In the genomic region with DNA sequence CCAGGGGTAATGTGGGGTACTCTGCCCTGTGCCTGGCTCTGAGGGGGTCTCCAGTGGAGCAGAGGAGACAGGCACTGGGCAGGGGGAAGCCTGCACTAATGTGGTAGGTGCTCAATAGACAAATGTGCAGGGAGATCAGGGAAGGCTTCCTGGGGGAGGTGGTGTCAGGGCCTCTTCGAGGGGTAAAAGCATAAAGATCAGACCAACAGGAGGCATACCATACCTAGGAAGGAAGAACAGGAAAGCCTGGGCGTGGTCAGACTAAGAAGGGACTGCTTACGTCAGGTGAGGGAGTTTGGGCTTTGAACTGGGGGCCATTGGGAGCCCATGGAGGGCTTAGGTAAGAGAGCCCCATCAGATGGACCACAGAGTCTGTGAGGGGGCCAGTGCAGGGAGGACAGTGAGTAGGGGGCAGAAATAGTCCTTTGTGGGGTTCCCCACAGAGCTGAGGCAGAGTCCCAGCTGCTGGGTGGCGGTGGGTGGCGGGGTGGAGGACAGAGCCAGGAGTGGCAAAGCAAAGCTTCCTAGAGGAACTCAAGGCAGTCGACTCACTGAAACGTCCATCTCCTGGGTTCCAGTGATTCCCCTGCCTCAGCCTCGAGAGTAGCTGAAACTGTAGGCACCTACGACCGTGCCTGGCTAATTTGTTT, we compare ENCODE assay signal across 18 cellular contexts. TPM values are rescaled to one million over a fixed set of nuclear protein-coding genes. Genes with fewer than 3 reads are reported as not detected.
A peak's percentile ranks its signal among the peaks of the same experiment; 100 is the strongest.
DNase-seq lines count a peak whose midpoint lies in the region; ATAC-seq and TF ChIP-seq lines count a peak whose summit lies in the region.
"Had no signal": no experiment of that assay in that cellular context is flagged by ENCODE, and none has a peak within 500 bp of the region (broad histone marks: within the 10 kb centered on the region; RNA-seq: fewer than 3 reads in every experiment).

No MANE protein-coding gene starts in this region.

- H3K23ac ChIP-seq in IMR-90 (ENCODE audit: low read depth, low read length) (no peak overlapping the region), mesendoderm (ENCODE audit: low read length) (no peak overlapping the region)

- no peak overlapping the region for H3K14ac ChIP-seq in IMR-90 (replicated peaks; ENCODE audit: low read depth, low read length)

- H3K4ac ChIP-seq in IMR-90 (ENCODE audit: low read depth, low read length), result no peak overlapping the region
- H3K4ac ChIP-seq in mesendoderm (ENCODE audit: low read depth, low read length), result no peak overlapping the region

- POLR2A ChIA-PET in MCF 10A (lab: Yijun Ruan, JAX), result interaction anchor here (0.7 kb wide), 1 partner anchor 17 kb away, joined by 4 read pairs; no protein-coding TSS in a partner anchor
- POLR2A ChIA-PET in IMR-90 (lab: Charles Lee; ENCODE audit: unreplicated experiment), result no interaction called here
- POLR2A ChIA-PET in activated naive CD8-positive, alpha-beta T cell treated with anti-CD3 and anti-CD28 coated beads, Interleukin-2, amount 10 ng/mL, durations not matched to agents 7 days and 5 days (lab: Charles Lee), result no interaction called here

- H2BK5ac ChIP-seq in IMR-90 (ENCODE audit: low read depth, low read length, poor library complexity, severe bottlenecking), result no peak overlapping the region
- no peak overlapping the region for H2BK5ac ChIP-seq in mesendoderm (ENCODE audit: low read length)

- WGBS in IMR-90 (ENCODE audit: extremely low coverage in 2 of 2, insufficient read length in 1 of 2), 2 experiments, result 90% methylated on average over 2 of the region's 10 CpGs; no CpG with 5 or more reads in 1 of the 2 experiments
- WGBS in mesendoderm (ENCODE audit: extremely low coverage, insufficient coverage, low lambda C conversion rate), result no CpG with 5 or more reads among the region's 10 CpGs

- dilution Hi-C loops in IMR-90 (cut with HindIII; ENCODE audit: low sequenced_read_pairs, unreplicated experiment), result no loop called here

- H3K56ac ChIP-seq in IMR-90 (ENCODE audit: extremely low read depth, insufficient read depth, low read length) (no peak overlapping the region), mesendoderm (ENCODE audit: low read length) (no peak overlapping the region)

- no peaks in the 10 kb centered on the region for H3K9me3 ChIP-seq in breast epithelium
- no peaks in the 10 kb centered on the region for H3K9me3 ChIP-seq in IMR-90 (ENCODE audit: control insufficient read depth, insufficient read depth, low read length)
- H3K9me3 ChIP-seq: BE2C had no signal

- H3K79me1 ChIP-seq in IMR-90 (ENCODE audit: low read depth in 1 of 2, low read length in 2 of 2), result no peaks in the 10 kb centered on the region
- no peaks in the 10 kb centered on the region for H3K79me1 ChIP-seq in mesendoderm (ENCODE audit: low read length)

- H4K5ac ChIP-seq in IMR-90 (ENCODE audit: low read depth, low read length) (no peak overlapping the region), mesendoderm (ENCODE audit: low read length) (no peak overlapping the region)

- H3K27ac ChIP-seq in breast epithelium, result no peak overlapping the region
- no peak overlapping the region for H3K27ac ChIP-seq in IMR-90 (ENCODE audit: insufficient read depth, low read length)
- H3K27ac ChIP-seq in mesendoderm (ENCODE audit: low read depth, low read length), result no peak overlapping the region

- H3K9me3 Mint-ChIP-seq in MCF 10A (ENCODE audit: unreplicated experiment) (no peaks in the 10 kb centered on the region), type B pancreatic cell (no peaks in the 10 kb centered on the region)
- no peaks in the 10 kb centered on the region for H3K9me3 Mint-ChIP-seq in activated naive CD8-positive, alpha-beta T cell treated with anti-CD3 and anti-CD28 coated beads, Interleukin-2, amount 10 ng/mL, durations not matched to agents 7 days and 5 days
- H3K9me3 Mint-ChIP-seq: naive thymus-derived CD8-positive, alpha-beta T cell had no signal

- H3K27ac Mint-ChIP-seq in MCF 10A (ENCODE audit: low read depth, unreplicated experiment), result peak overlapping the region; percentile 67
- H3K27ac Mint-ChIP-seq in activated naive CD8-positive, alpha-beta T cell treated with anti-CD3 and anti-CD28 coated beads, Interleukin-2, amount 10 ng/mL, durations not matched to agents 7 days and 5 days, result no peak overlapping the region
- H3K27ac Mint-ChIP-seq in type B pancreatic cell, result peak overlapping the region; percentile 42

- no peak overlapping the region for H2BK120ac ChIP-seq in IMR-90 (ENCODE audit: low read depth, low read length)
- H2BK120ac ChIP-seq in mesendoderm (ENCODE audit: low read depth, low read length), result no peak overlapping the region

- H3K27me3 ChIP-seq in breast epithelium (no peaks in the 10 kb centered on the region), IMR-90 (ENCODE audit: control insufficient read depth, insufficient read depth, low read length) (peaks cover 6% of the 10 kb centered on the region; the same call in 1 of the 2 replicates), mesendoderm (ENCODE audit: insufficient read depth, low read length, poor library complexity) (peaks cover 15% of the 10 kb centered on the region)
- H3K27me3 ChIP-seq: BE2C had no signal

- H3K4me3 Mint-ChIP-seq in MCF 10A (ENCODE audit: unreplicated experiment) (no peak overlapping the region), type B pancreatic cell (peak overlapping the region; percentile 45)
- H3K4me3 Mint-ChIP-seq in activated naive CD8-positive, alpha-beta T cell treated with anti-CD3 and anti-CD28 coated beads, Interleukin-2, amount 10 ng/mL, durations not matched to agents 7 days and 5 days, result peak overlapping the region; percentile 0

- H3K4me1 Mint-ChIP-seq in MCF 10A (ENCODE audit: insufficient read depth, unreplicated experiment) (peaks cover 11% of the 10 kb centered on the region), type B pancreatic cell (ENCODE audit: unreplicated experiment) (no peaks in the 10 kb centered on the region)
- H3K4me1 Mint-ChIP-seq in activated naive CD8-positive, alpha-beta T cell treated with anti-CD3 and anti-CD28 coated beads, Interleukin-2, amount 10 ng/mL, durations not matched to agents 7 days and 5 days, result peaks cover 14% of the 10 kb centered on the region

- H3K36me3 ChIP-seq in breast epithelium (no peaks in the 10 kb centered on the region), IMR-90 (ENCODE audit: control insufficient read depth, insufficient read depth, low read length) (no peaks in the 10 kb centered on the region), mesendoderm (ENCODE audit: control insufficient read depth, insufficient read depth, low read length) (no peaks in the 10 kb centered on the region)
- H3K36me3 ChIP-seq: BE2C had no signal

- H3K27me3 Mint-ChIP-seq in MCF 10A (ENCODE audit: insufficient read depth, unreplicated experiment) (no peaks in the 10 kb centered on the region), type B pancreatic cell (peaks cover 16% of the 10 kb centered on the region)
- peaks cover 30% of the 10 kb centered on the region for H3K27me3 Mint-ChIP-seq in activated naive CD8-positive, alpha-beta T cell treated with anti-CD3 and anti-CD28 coated beads, Interleukin-2, amount 10 ng/mL, durations not matched to agents 7 days and 5 days

- intact Hi-C loops in MCF 10A (cut with micrococcal nuclease) (loop anchor here (5.0 kb wide), 1 partner anchor 57 kb away; a partner anchor contains a TSS), breast epithelium (cut with DNase I; ENCODE audit: low total_unique reads) (no loop called here), IMR-90 (cut with micrococcal nuclease) (no loop called here)

- 0 out of 2 replicates have a peak, but pooled peaks cover 7% of the 10 kb centered on the region for H4K20me1 ChIP-seq in IMR-90 (ENCODE audit: insufficient read depth, low read length)

- in situ Hi-C loops in IMR-90 (cut with MboI; ENCODE audit: low sequenced_read_pairs), result no loop called here

- H2AK5ac ChIP-seq in IMR-90 (ENCODE audit: low read depth, low read length) (no peak overlapping the region), mesendoderm (ENCODE audit: low read length) (no peak overlapping the region)

- no peak for DNase-seq in MCF 10A (ENCODE audit: unreplicated experiment)
- DNase-seq in breast epithelium (ENCODE audit: low spot score in 2 of 2), result no peak
- no peak for DNase-seq in IMR-90
- no peak for DNase-seq in activated naive CD8-positive, alpha-beta T cell treated with anti-CD3 and anti-CD28 coated beads, Interleukin-2, amount 10 ng/mL, durations not matched to agents 7 days and 5 days
- no peak for DNase-seq in type B pancreatic cell (ENCODE audit: extremely low spot score, unreplicated experiment)
- DNase-seq in mesendoderm, result no peak
- no peak for DNase-seq in NCI-H128 (lab: John Stamatoyannopoulos, UW; ENCODE audit: unreplicated experiment)
- DNase-seq: activated CD4-positive, CD25-positive, alpha-beta regulatory T cell treated with anti-CD3 and anti-CD28 coated beads, Interleukin-2, amount 50 U/mL, for 72 hours; anterior cingulate cortex; BE2C; cortex of kidney; erythroblast; naive thymus-derived CD8-positive, alpha-beta T cell; NCI-H1930; NCI-H774; stimulated activated CD4-positive, alpha-beta T cell treated with anti-CD3 and anti-CD28 coated beads, Interleukin-15, amount 100 ng/mL, for 24 hours had no signal

- BruUV-seq in MCF 10A (replicated peaks; lab: Mats Ljungman, UMichigan) (no TSS peak), IMR-90 (replicated peaks; lab: Mats Ljungman, UMichigan) (no TSS peak)

- TF ChIP-seq POLR2A in breast epithelium (IDR thresholded peaks at IDR 0.05) (no peak), IMR-90 (IDR thresholded peaks at IDR 0.05; ENCODE audit: low read depth, low read length) (no peak)

- no peaks in the 10 kb centered on the region for H3K9me1 ChIP-seq in IMR-90 (ENCODE audit: insufficient read depth, low read length)

- H2BK15ac ChIP-seq in IMR-90 (ENCODE audit: low read depth, low read length), result no peak overlapping the region
- no peak overlapping the region for H2BK15ac ChIP-seq in mesendoderm (replicated peaks; ENCODE audit: low read depth)

- H4K91ac ChIP-seq in IMR-90 (ENCODE audit: insufficient read depth, low read depth, low read length), result no peak overlapping the region

- no peak overlapping the region for H2BK20ac ChIP-seq in IMR-90 (ENCODE audit: low read depth, low read length)

- H3K4me1 ChIP-seq in breast epithelium (peaks cover 0 to 5% of the 10 kb centered on the region in 2 donors), IMR-90 (ENCODE audit: control insufficient read depth, insufficient read depth, low read length) (peaks cover 12% of the 10 kb centered on the region), mesendoderm (ENCODE audit: control insufficient read depth, low read depth, low read length) (peaks cover 2% of the 10 kb centered on the region)

- no peak overlapping the region for H3K4me2 ChIP-seq in IMR-90 (ENCODE audit: low read depth, low read length)
- H3K4me2 ChIP-seq in mesendoderm (ENCODE audit: low read length), result no peak overlapping the region

- no peak overlapping the region for H3K4me3 ChIP-seq in breast epithelium
- no peak overlapping the region for H3K4me3 ChIP-seq in IMR-90 (ENCODE audit: insufficient read depth, low read depth, low read length)
- no peak overlapping the region for H3K4me3 ChIP-seq in mesendoderm (ENCODE audit: low read length)

- CTCF ChIA-PET in MCF 10A (lab: Yijun Ruan, JAX), result interaction anchor here (0.6 to 1.5 kb wide), 2 partner anchors 12 to 51 kb away, joined by 3 to 6 read pairs; no protein-coding TSS in a partner anchor
- CTCF ChIA-PET in IMR-90 (lab: Yijun Ruan, JAX), result no interaction called here

- H2AFZ ChIP-seq in IMR-90 (replicated peaks; ENCODE audit: low read length, poor library complexity), result no peak overlapping the region

- ATAC-seq in IMR-90 (ENCODE audit: low read depth), result no peak
- no peak for ATAC-seq in activated naive CD8-positive, alpha-beta T cell treated with anti-CD3 and anti-CD28 coated beads, Interleukin-2, amount 10 ng/mL, durations not matched to agents 7 days and 5 days (ENCODE audit: low read depth)
- ATAC-seq: naive thymus-derived CD8-positive, alpha-beta T cell had no signal

- H2AK9ac ChIP-seq in IMR-90 (replicated peaks; ENCODE audit: low read depth, low read length, poor library complexity), result peak overlapping the region; percentile 25

- H3K9ac ChIP-seq in IMR-90 (ENCODE audit: low read depth, low read length) (no peak overlapping the region), mesendoderm (ENCODE audit: low read length) (no peak overlapping the region)

- H3K79me2 ChIP-seq in mesendoderm (ENCODE audit: control insufficient read depth, insufficient read depth, low read length), result no peaks in the 10 kb centered on the region

- TF ChIP-seq CTCF in MCF 10A (IDR thresholded peaks at IDR 0.05; ENCODE audit: unreplicated experiment) (no peak), breast epithelium (IDR thresholded peaks at IDR 0.05) (no peak), IMR-90 (conservative IDR thresholded peaks at IDR 0.05; ENCODE audit: low read depth, low read length) (no peak), type B pancreatic cell (conservative IDR thresholded peaks at IDR 0.05) (no peak)

- H4K8ac ChIP-seq in IMR-90 (ENCODE audit: low read depth in 2 of 2, low read length in 2 of 2) (no peak overlapping the region), mesendoderm (ENCODE audit: low read depth, low read length) (no peak overlapping the region)

- TF ChIP-seq RAD21 in IMR-90 (IDR thresholded peaks at IDR 0.05; ENCODE audit: low read length), result no peak

- no peak overlapping the region for H3K18ac ChIP-seq in IMR-90 (ENCODE audit: low read depth, low read length)
- no peak overlapping the region for H3K18ac ChIP-seq in mesendoderm (ENCODE audit: low read length)

- H3K36me3 Mint-ChIP-seq in MCF 10A (ENCODE audit: insufficient read depth, unreplicated experiment) (peaks cover 14% of the 10 kb centered on the region), type B pancreatic cell (no peaks in the 10 kb centered on the region)
- no peaks in the 10 kb centered on the region for H3K36me3 Mint-ChIP-seq in activated naive CD8-positive, alpha-beta T cell treated with anti-CD3 and anti-CD28 coated beads, Interleukin-2, amount 10 ng/mL, durations not matched to agents 7 days and 5 days
- H3K36me3 Mint-ChIP-seq: naive thymus-derived CD8-positive, alpha-beta T cell had no signal

RNA-seq across cellular contexts. Expression of a gene that starts 8.8 kb away (rescaled TPM):
- total RNA-seq in MCF 10A (2022) (0.10 and 0.26 TPM in 2 replicates), breast epithelium (1 to 10 TPM in 1 of 3 donors, under 1 TPM in 1, not detected in 1; 0.59 to 2.0 TPM), IMR-90 (2012; rRNA removed) (not detected in 2 replicates), type B pancreatic cell (ENCODE audit: low replicate concordance) (8.5 and 10.9 TPM in 2 replicates)
- polyA plus RNA-seq in IMR-90 (2012; rRNA removed), result 0.02 and 0.06 TPM in 2 replicates
- 0.05 and 0.21 TPM in 2 replicates for polyA plus RNA-seq in IMR-90 (2012; cell fraction: cytosol; rRNA removed)
- polyA plus RNA-seq in IMR-90 (2012; cell fraction: nucleus; rRNA removed; ENCODE audit: low replicate concordance), result 0.09 and 0.29 TPM in 2 replicates
- total RNA-seq in activated naive CD8-positive, alpha-beta T cell treated with anti-CD3 and anti-CD28 coated beads, Interleukin-2, amount 10 ng/mL, durations not matched to agents 7 days and 5 days, result under 1 TPM; 0.40 to 0.78 TPM
- 4.7 TPM for polyA plus RNA-seq in mesendoderm (2013, experiment 1 of 2)
- 4.6 TPM for polyA plus RNA-seq in mesendoderm (2013, experiment 2 of 2)
- total RNA-seq: LHCN-M2, lung microvascular endothelial cell had no signal

RNA-seq across cellular contexts. Expression of a gene that starts 22.9 kb away (rescaled TPM):
- total RNA-seq in MCF 10A (2022), result 10.3 and 11.8 TPM in 2 replicates
- total RNA-seq in breast epithelium, result 10 to 100 TPM in 1 of 3 donors, 1 to 10 TPM in 2; 1.4 to 15.1 (median 6.6) TPM
- total RNA-seq in IMR-90 (2012; rRNA removed), result 6.9 and 7.2 TPM in 2 replicates
- polyA plus RNA-seq in IMR-90 (2012; rRNA removed), result 6.4 and 6.9 TPM in 2 replicates
- 4.1 and 5.4 TPM in 2 replicates for polyA plus RNA-seq in IMR-90 (2012; cell fraction: cytosol; rRNA removed)
- polyA plus RNA-seq in IMR-90 (2012; cell fraction: nucleus; rRNA removed; ENCODE audit: low replicate concordance), result 4.1 and 7.1 TPM in 2 replicates
- not detected for total RNA-seq in activated naive CD8-positive, alpha-beta T cell treated with anti-CD3 and anti-CD28 coated beads, Interleukin-2, amount 10 ng/mL, durations not matched to agents 7 days and 5 days
- 4.3 and 7.4 TPM in 2 replicates for total RNA-seq in type B pancreatic cell (ENCODE audit: low replicate concordance)
- polyA plus RNA-seq in mesendoderm (2013, experiment 1 of 2), result 0.88 TPM
- 1.0 TPM for polyA plus RNA-seq in mesendoderm (2013, experiment 2 of 2)
- total RNA-seq: naive thymus-derived CD8-positive, alpha-beta T cell had no signal
- polyA plus RNA-seq: naive thymus-derived CD8-positive, alpha-beta T cell had no signal

RNA-seq across cellular contexts. Expression of a gene that starts 35.4 kb away (rescaled TPM):
- total RNA-seq in MCF 10A (2022) (23.6 and 25.7 TPM in 2 replicates), breast epithelium (10 to 100 TPM in 1 of 3 donors, 1 to 10 TPM in 2; 7.5 to 12.5 (median 9.2) TPM), IMR-90 (2012; rRNA removed) (12.7 and 15.0 TPM in 2 replicates), type B pancreatic cell (ENCODE audit: low replicate concordance) (11.7 and 19.0 TPM in 2 replicates)
- 14.6 and 15.0 TPM in 2 replicates for polyA plus RNA-seq in IMR-90 (2012; rRNA removed)
- polyA plus RNA-seq in IMR-90 (2012; cell fraction: cytosol; rRNA removed), result 13.6 and 18.5 TPM in 2 replicates
- polyA plus RNA-seq in IMR-90 (2012; cell fraction: nucleus; rRNA removed; ENCODE audit: low replicate concordance), result 21.0 and 37.0 TPM in 2 replicates
- 10 to 100 TPM in 1 of 2 experiments, 1 to 10 TPM in 1; 9.6 to 10.4 TPM for total RNA-seq in activated naive CD8-positive, alpha-beta T cell treated with anti-CD3 and anti-CD28 coated beads, Interleukin-2, amount 10 ng/mL, durations not matched to agents 7 days and 5 days
- polyA plus RNA-seq in mesendoderm (2013, experiment 1 of 2), result 1.5 TPM
- polyA plus RNA-seq in mesendoderm (2013, experiment 2 of 2), result 1.5 TPM

RNA-seq across cellular contexts. Expression of a gene that starts 38.3 kb away (rescaled TPM):
- 30.5 and 36.3 TPM in 2 replicates for total RNA-seq in MCF 10A (2022)
- 10 to 100 TPM; 13.3 to 17.1 (median 13.8) TPM for total RNA-seq in breast epithelium
- total RNA-seq in IMR-90 (2012; rRNA removed), result 3.9 and 4.1 TPM in 2 replicates
- polyA plus RNA-seq in IMR-90 (2012; rRNA removed), result 15.6 TPM in 2 replicates
- polyA plus RNA-seq in IMR-90 (2012; cell fraction: cytosol; rRNA removed), result 4.4 and 11.5 TPM in 2 replicates
- 49.0 and 68.0 TPM in 2 replicates for polyA plus RNA-seq in IMR-90 (2012; cell fraction: nucleus; rRNA removed; ENCODE audit: low replicate concordance)
- 10 to 100 TPM; 46.8 to 46.9 TPM for total RNA-seq in activated naive CD8-positive, alpha-beta T cell treated with anti-CD3 and anti-CD28 coated beads, Interleukin-2, amount 10 ng/mL, durations not matched to agents 7 days and 5 days
- 38.2 and 42.2 TPM in 2 replicates for total RNA-seq in type B pancreatic cell (ENCODE audit: low replicate concordance)
- polyA plus RNA-seq in mesendoderm (2013, experiment 1 of 2), result 27.9 TPM
- 27.3 TPM for polyA plus RNA-seq in mesendoderm (2013, experiment 2 of 2)

RNA-seq across cellular contexts. Expression of a gene that starts 49.2 kb away (rescaled TPM):
- total RNA-seq in MCF 10A (2022) (3.3 and 4.5 TPM in 2 replicates), breast epithelium (1 to 10 TPM in 1 of 3 donors, not detected in 2; 2.3 TPM), IMR-90 (2012; rRNA removed) (not detected in 2 replicates), type B pancreatic cell (ENCODE audit: low replicate concordance) (1.1 and 2.4 TPM in 2 replicates)
- polyA plus RNA-seq in IMR-90 (2012; rRNA removed), result 0.94 and 2.2 TPM in 2 replicates
- polyA plus RNA-seq in IMR-90 (2012; cell fraction: cytosol; rRNA removed), result 3.5 and 4.4 TPM in 2 replicates
- polyA plus RNA-seq in IMR-90 (2012; cell fraction: nucleus; rRNA removed; ENCODE audit: low replicate concordance), result 1.9 and 3.1 TPM in 2 replicates
- total RNA-seq in activated naive CD8-positive, alpha-beta T cell treated with anti-CD3 and anti-CD28 coated beads, Interleukin-2, amount 10 ng/mL, durations not matched to agents 7 days and 5 days, result 1 to 10 TPM; 2.2 to 3.6 TPM
- polyA plus RNA-seq in mesendoderm (2013, experiment 1 of 2), result 0.69 TPM
- polyA plus RNA-seq in mesendoderm (2013, experiment 2 of 2), result 0.69 TPM
- total RNA-seq: lung microvascular endothelial cell had no signal
